12 cellular contexts compared by ENCODE assay signal in genomic region chr3:88991496-88991895, GRCh38.
"Had no signal": no experiment of that assay in that cellular context is flagged by ENCODE, and none has a peak within 500 bp of the region (broad histone marks: within the 10 kb centered on the region; RNA-seq: fewer than 3 reads in every experiment).

No MANE protein-coding gene starts in this region.

- H3K27ac ChIP-seq: adrenal gland, heart left ventricle, neural progenitor cell, pancreas, skin epidermis, stomach, thoracic aorta had no signal

- DNase-seq: activated CD4-positive, CD25-positive, alpha-beta regulatory T cell; activated naive CD4-positive, alpha-beta T cell treated with anti-CD3 and anti-CD28 coated beads, Interleukin-2, amount 10 ng/mL, durations not matched to agents 7 days and 5 days; adrenal gland; heart left ventricle; islet precursor cell; pancreas; stomach; T-helper 17 cell had no signal

- H3K36me3 ChIP-seq: adrenal gland, heart left ventricle, neural progenitor cell, pancreas, stomach, thoracic aorta had no signal

- H3K9ac ChIP-seq: neural progenitor cell had no signal

- H2AFZ ChIP-seq: neural progenitor cell had no signal

- H3K9me3 Mint-ChIP-seq: activated naive CD4-positive, alpha-beta T cell treated with anti-CD3 and anti-CD28 coated beads, Interleukin-2, amount 10 ng/mL, durations not matched to agents 7 days and 5 days; activated T-helper 2 cell treated with anti-CD3 and anti-CD28 coated beads, Interferon-gamma antibody, Interleukin-2, Interleukin-4, amounts not matched to agents 10 μg/mL and 5 μg/mL and 100 μg/mL, durations not matched to agents 14 hours and 24 hours and 36 hours; neural progenitor cell had no signal

- H3K27me3 ChIP-seq: adrenal gland, heart left ventricle, neural progenitor cell, pancreas, stomach had no signal

- H3K4me3 Mint-ChIP-seq: activated naive CD4-positive, alpha-beta T cell treated with anti-CD3 and anti-CD28 coated beads, Interleukin-2, amount 10 ng/mL, durations not matched to agents 7 days and 5 days; neural progenitor cell; T-helper 17 cell had no signal

- H3K36me3 Mint-ChIP-seq: activated naive CD4-positive, alpha-beta T cell treated with anti-CD3 and anti-CD28 coated beads, Interleukin-2, amount 10 ng/mL, durations not matched to agents 7 days and 5 days; neural progenitor cell had no signal

- H3K27ac Mint-ChIP-seq: activated naive CD4-positive, alpha-beta T cell treated with anti-CD3 and anti-CD28 coated beads, Interleukin-2, amount 10 ng/mL, durations not matched to agents 7 days and 5 days; activated T-helper 2 cell treated with anti-CD3 and anti-CD28 coated beads, Interferon-gamma antibody, Interleukin-2, Interleukin-4, amounts not matched to agents 10 μg/mL and 5 μg/mL and 100 μg/mL, durations not matched to agents 14 hours and 24 hours and 36 hours; neural progenitor cell; T-helper 17 cell had no signal

- H3K4me2 ChIP-seq: neural progenitor cell had no signal

- H3K4me1 Mint-ChIP-seq: activated naive CD4-positive, alpha-beta T cell treated with anti-CD3 and anti-CD28 coated beads, Interleukin-2, amount 10 ng/mL, durations not matched to agents 7 days and 5 days; T-helper 17 cell had no signal

- H3K27me3 Mint-ChIP-seq: activated naive CD4-positive, alpha-beta T cell treated with anti-CD3 and anti-CD28 coated beads, Interleukin-2, amount 10 ng/mL, durations not matched to agents 7 days and 5 days; T-helper 17 cell had no signal

- H3K9me3 ChIP-seq: adrenal gland, heart left ventricle, pancreas, stomach, thoracic aorta had no signal

- H3K4me3 ChIP-seq: adrenal gland, heart left ventricle, neural progenitor cell, pancreas, skin epidermis, stomach, thoracic aorta had no signal

- H3K4me1 ChIP-seq: adrenal gland, neural progenitor cell, pancreas, stomach had no signal
